In genomic region chr3:65537109-65537508, GRCh38 we compare ENCODE assay signal across 24 cellular contexts.
DNase-seq lines count a peak whose midpoint lies in the region; ATAC-seq, FAIRE-seq and TF ChIP-seq lines count a peak whose summit lies in the region.
"Had no signal": no experiment of that assay in that cellular context is flagged by ENCODE, and none has a peak within 500 bp of the region (broad histone marks: within the 10 kb centered on the region; RNA-seq: fewer than 3 reads in every experiment).

No MANE protein-coding gene starts in this region.

- TF ChIP-seq CTCF in SK-N-SH (IDR thresholded peaks at IDR 0.05) (no peak), H1 (IDR thresholded peaks at IDR 0.05; ENCODE audit: control extremely low read depth in 1 of 3, insufficient read depth in 1 of 3, low read depth in 1 of 3, low read length in 3 of 3) (no peak)

- TF ChIP-seq POLR2A in H1 (IDR thresholded peaks at IDR 0.05; ENCODE audit: control extremely low read depth in 1 of 2, low read depth in 2 of 2, low read length in 2 of 2) = no peak

- H3K4me1 ChIP-seq in SK-N-SH (ENCODE audit: control insufficient read depth in 1 of 2, insufficient read depth in 2 of 2, low read depth in 1 of 2, low read length in 1 of 2) (peaks cover 12 to 14% of the 10 kb centered on the region in 2 experiments; a peak in 3 of 4 replicates), HUES48 (ENCODE audit: control insufficient read depth, insufficient read depth, low read length) (peaks cover 58% of the 10 kb centered on the region), H1 (replicated peaks in 1 of 4; ENCODE audit: control insufficient read depth in 3 of 4, insufficient read depth in 4 of 4, low read length in 3 of 4) (peaks cover 8 to 23% (median 15%) of the 10 kb centered on the region in 4 experiments), HAP-1 (peaks cover 12% of the 10 kb centered on the region)
- H3K4me1 ChIP-seq: A549 had no signal

- POLR2A ChIA-PET in SK-N-SH (lab: Yijun Ruan, JAX) (no interaction called here), H1 (lab: Charles Lee; ENCODE audit: partially characterized antibody) (interaction anchor here (1.8 kb wide), 1 partner anchor 12 kb away, joined by 6 read pairs; no protein-coding TSS in a partner anchor)

- H3K9me2 ChIP-seq in SK-N-SH = no peaks in the 10 kb centered on the region

- H4K20me1 ChIP-seq in SK-N-SH (ENCODE audit: insufficient read depth) (no peaks in the 10 kb centered on the region), H1 (replicated peaks in 1 of 2; ENCODE audit: control insufficient read depth in 1 of 2, insufficient read depth in 2 of 2, low read length in 2 of 2) (peaks cover 0 to 7% of the 10 kb centered on the region in 2 experiments)

- TF ChIP-seq RAD21 in SK-N-SH (IDR thresholded peaks at IDR 0.05; ENCODE audit: low read length) (no peak), H1 (IDR thresholded peaks at IDR 0.05 in 1 of 2, conservative IDR thresholded peaks at IDR 0.05 in 1 of 2; ENCODE audit: low read depth in 2 of 2, low read length in 2 of 2) (no peak)

- H2AFZ ChIP-seq in SK-N-SH (ENCODE audit: low read depth) (no peak overlapping the region), H1 (ENCODE audit: low read length) (no peak overlapping the region)

- H4K5ac ChIP-seq in H1 (ENCODE audit: insufficient read length, low read depth, low read length) = no peak overlapping the region

- no peaks in the 10 kb centered on the region for H3F3A ChIP-seq in SK-N-SH (replicated peaks; ENCODE audit: insufficient read depth)

- no peak overlapping the region for H3K23ac ChIP-seq in H1 (ENCODE audit: insufficient read length)

- H3K9ac ChIP-seq in SK-N-SH = no peak overlapping the region
- no peak overlapping the region for H3K9ac ChIP-seq in HUES48 (ENCODE audit: low read depth, low read length)
- H3K9ac ChIP-seq in H1 (replicated peaks in 1 of 4; ENCODE audit: extremely low read depth in 1 of 4, low read depth in 3 of 4, low read length in 3 of 4) = no peak overlapping the region

- H3K79me1 ChIP-seq in H1 (ENCODE audit: low read depth, low read length) = peaks cover 7% of the 10 kb centered on the region

- H4K8ac ChIP-seq in H1 (ENCODE audit: extremely low read depth, insufficient read depth, low read length) = no peak overlapping the region

- in situ Hi-C loops in HAP-1 (cut with MboI; ENCODE audit: low sequenced_read_pairs) = no loop called here

- H3K4me3 ChIP-seq in SK-N-SH (ENCODE audit: low read depth in 2 of 2, low read length in 1 of 2) (no peak overlapping the region), HUES48 (ENCODE audit: low read depth, low read length) (no peak overlapping the region), H1 (ENCODE audit: extremely low read depth in 1 of 4, insufficient read depth in 2 of 4, low read depth in 3 of 4, low read length in 4 of 4) (no peak overlapping the region), HAP-1 (no peak overlapping the region)
- H3K4me3 ChIP-seq: A549 had no signal

- H3K14ac ChIP-seq in H1 (ENCODE audit: insufficient read length) = no peak overlapping the region

- DNase-seq in SK-N-SH = no peak
- DNase-seq in H1 (ENCODE audit: low read depth in 1 of 2, low spot score in 2 of 2) = no peak
- no peak for DNase-seq in cerebellum (ENCODE audit: low spot score)
- no peak for DNase-seq in HAP-1 (ENCODE audit: low spot score in 2 of 2)
- DNase-seq in NCI-H2196 treated with DMSO at 0.1 percent for 48 hours (lab: John Stamatoyannopoulos, UW; ENCODE audit: unreplicated experiment) = no peak
- DNase-seq: AML-193; C1 segment of cervical spinal cord; CD4-positive, alpha-beta memory T cell; CD4-positive, CD25-positive, alpha-beta regulatory T cell; CD8-positive, alpha-beta memory T cell; COR-L47; DMS 273 treated with DMSO at 0.1 percent for 48 hours; DMS153; DMS53; DMS79; DND-41; EL; GDM1 had no signal

- H3K4me2 ChIP-seq in SK-N-SH (no peak overlapping the region), H1 (ENCODE audit: insufficient read depth in 1 of 2, low read depth in 2 of 2, low read length in 2 of 2) (no peak overlapping the region)
- H3K4me2 ChIP-seq: A549 had no signal

- no peak overlapping the region for H3K4ac ChIP-seq in H1 (replicated peaks; ENCODE audit: insufficient read length, low read depth, low read length)

- TF ChIP-seq EP300 in SK-N-SH (IDR thresholded peaks at IDR 0.05; ENCODE audit: borderline replicate concordance in 1 of 2, low read depth in 1 of 2, low read length in 1 of 2) = no peak
- TF ChIP-seq EP300 in H1 (IDR thresholded peaks at IDR 0.05; ENCODE audit: borderline replicate concordance in 1 of 2, low read depth in 2 of 2, low read length in 2 of 2) = no peak

- no peak overlapping the region for H2BK15ac ChIP-seq in H1 (ENCODE audit: low read length)

- no peak overlapping the region for H3K56ac ChIP-seq in H1 (replicated peaks; ENCODE audit: insufficient read length, low read depth, low read length)

- WGBS in SK-N-SH (ENCODE audit: low lambda C conversion rate) = 87% methylated on average over 3 of the region's 3 CpGs
- WGBS in H1 (ENCODE audit: extremely low coverage in 1 of 2, insufficient coverage in 1 of 2, insufficient read length in 1 of 2, insufficient replicate concordance in 2 of 2, low coverage in 1 of 2, low lambda C conversion rate in 2 of 2, missing lambda C conversion rate in 1 of 2), 2 experiments = 75% methylated on average over 3 of the region's 3 CpGs; no CpG with 5 or more reads in 1 of the 2 experiments

- no peak overlapping the region for H3K18ac ChIP-seq in H1 (ENCODE audit: extremely low read depth, low read length)

- no peak overlapping the region for H2AK5ac ChIP-seq in H1 (ENCODE audit: low read depth, low read length)

- peaks cover 12% of the 10 kb centered on the region; the same call in 1 of the 2 replicates for H3K79me2 ChIP-seq in SK-N-SH (ENCODE audit: insufficient read depth)
- H3K79me2 ChIP-seq in H1 (ENCODE audit: control insufficient read depth in 1 of 2, insufficient read depth in 2 of 2, low read length in 2 of 2) = peaks cover 13 to 81% of the 10 kb centered on the region in 2 experiments

- FAIRE-seq in H1 (lab: Jason Lieb, UNC) = peak; percentile 28
- FAIRE-seq: A549, GM12891, GM19239 had no signal

- H2BK12ac ChIP-seq in H1 (ENCODE audit: low read depth, low read length) = no peak overlapping the region

- no peak overlapping the region for H2BK20ac ChIP-seq in H1 (ENCODE audit: low read length)

- H3K27me3 ChIP-seq in SK-N-SH (ENCODE audit: insufficient read depth) = no peaks in the 10 kb centered on the region
- no peaks in the 10 kb centered on the region for H3K27me3 ChIP-seq in HUES48 (ENCODE audit: control insufficient read depth, insufficient read depth, low read length)
- peaks cover 0 to 6% (median 0%) of the 10 kb centered on the region in 4 experiments; a peak in 1 of 7 replicates for H3K27me3 ChIP-seq in H1 (replicated peaks in 1 of 4; ENCODE audit: control insufficient read depth in 3 of 4, extremely low read depth in 1 of 4, insufficient read depth in 3 of 4, low read length in 3 of 4)
- H3K27me3 ChIP-seq in HAP-1 (ENCODE audit: low read depth) = peaks cover 15% of the 10 kb centered on the region

- no peak overlapping the region for H3K27ac ChIP-seq in SK-N-SH (ENCODE audit: low read depth in 2 of 2, low read length in 1 of 2)
- H3K27ac ChIP-seq in HUES48 (ENCODE audit: low read depth, low read length) = peak overlapping the region; percentile 18
- H3K27ac ChIP-seq in H1 (ENCODE audit: low read depth, low read length) = no peak overlapping the region
- H3K27ac ChIP-seq: 22Rv1, A549 had no signal

- H3K23me2 ChIP-seq in H1 (ENCODE audit: low read depth, low read length) = peaks cover 9% of the 10 kb centered on the region; the same call in 1 of the 2 replicates

- H2BK120ac ChIP-seq in H1 (replicated peaks; ENCODE audit: low read depth, low read length) = no peak overlapping the region

- CTCF ChIA-PET in SK-N-SH (lab: Yijun Ruan, JAX) (no interaction called here), H1 (lab: Charles Lee; ENCODE audit: partially characterized antibody) (interaction anchor here (1.1 to 2.2 kb wide), 2 partner anchors 11 to 17 kb away, joined by 3 to 6 read pairs; no protein-coding TSS in a partner anchor)

- H3K9me3 ChIP-seq in SK-N-SH = no peaks in the 10 kb centered on the region
- no peaks in the 10 kb centered on the region for H3K9me3 ChIP-seq in HUES48 (ENCODE audit: control insufficient read depth, insufficient read depth, low read length)
- H3K9me3 ChIP-seq in H1 (ENCODE audit: insufficient read depth in 2 of 2, low read depth in 1 of 2, low read length in 1 of 2) = peaks cover 0 to 4% of the 10 kb centered on the region in 2 experiments; a peak in 1 of 4 replicates
- H3K9me3 ChIP-seq in HAP-1 = no peaks in the 10 kb centered on the region
- H3K9me3 ChIP-seq: A549 had no signal

- ATAC-seq in SK-N-SH treated with all-trans-retinoic acid at 6 μM for 48 hours = no peak
- ATAC-seq: A549 had no signal

- no peak overlapping the region for H4K91ac ChIP-seq in H1 (replicated peaks; ENCODE audit: insufficient read length, low read length)

- H3K36me3 ChIP-seq in SK-N-SH (replicated peaks in 1 of 2; ENCODE audit: control insufficient read depth in 1 of 2, insufficient read depth in 2 of 2, low read length in 1 of 2) = no peaks in the 10 kb centered on the region
- no peaks in the 10 kb centered on the region for H3K36me3 ChIP-seq in HUES48 (ENCODE audit: control insufficient read depth, insufficient read depth, low read length)
- no peaks in the 10 kb centered on the region for H3K36me3 ChIP-seq in H1 (ENCODE audit: control insufficient read depth in 2 of 4, insufficient read depth in 4 of 4, low read length in 3 of 4)
- no peaks in the 10 kb centered on the region for H3K36me3 ChIP-seq in HAP-1 (replicated peaks)

- no peak overlapping the region for H2BK5ac ChIP-seq in H1 (ENCODE audit: low read depth, low read length)

TF ChIP-seq in SK-N-SH treated with all-trans-retinoic acid at 6 μM for 48 hours, 23 proteins besides CTCF, POLR2A, EP300 and RAD21 (continues in another document):
- no peak for TF ChIP-seq PPARA (CRISPR knock-in tag; IDR thresholded peaks at IDR 0.05; ENCODE audit: borderline replicate concordance)

TF ChIP-seq in H1, 55 proteins besides CTCF, POLR2A, EP300 and RAD21 (continues in another document):
- no peak for TF ChIP-seq SIN3A (conservative IDR thresholded peaks at IDR 0.05 in 1 of 2, IDR thresholded peaks at IDR 0.05 in 1 of 2; ENCODE audit: low read depth in 1 of 2, low read length in 2 of 2)
- TF ChIP-seq USF2 (IDR thresholded peaks at IDR 0.05; ENCODE audit: low read length) = no peak
- TF ChIP-seq BACH1 (IDR thresholded peaks at IDR 0.05; ENCODE audit: low read length) = no peak
- no peak for TF ChIP-seq RBBP5 (IDR thresholded peaks at IDR 0.05; ENCODE audit: borderline replicate concordance, low read depth, low read length)
- TF ChIP-seq CTBP2 (IDR thresholded peaks at IDR 0.05; ENCODE audit: borderline replicate concordance, insufficient read depth, insufficient read length, low read length) = no peak
- no peak for TF ChIP-seq RFX5 (IDR thresholded peaks at IDR 0.05; ENCODE audit: borderline replicate concordance, low read depth, low read length)
